Comparison of ENCODE assay signal across 9 cellular contexts in the genomic region with DNA sequence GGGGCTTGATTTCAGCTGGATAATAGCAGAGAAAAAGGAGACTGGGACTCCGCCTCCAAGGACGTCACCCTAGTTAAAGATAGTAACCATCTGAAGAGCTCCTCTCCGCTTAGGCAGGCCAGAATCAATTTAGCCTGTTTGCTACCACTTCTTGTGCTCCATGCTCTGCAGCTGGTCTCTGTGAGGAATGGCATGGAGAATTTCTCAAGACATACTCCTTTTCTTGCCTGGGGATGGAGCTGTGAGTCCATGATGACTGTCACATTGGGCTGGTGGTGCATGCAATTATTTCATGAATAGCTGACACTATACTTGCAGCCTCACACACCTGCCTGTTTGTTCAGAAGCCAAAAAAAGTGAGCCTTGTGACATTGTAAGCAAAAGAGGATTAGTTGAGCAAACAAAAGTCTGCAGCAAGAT.
DNase-seq lines count a peak whose midpoint lies in the region; TF ChIP-seq lines count a peak whose summit lies in the region.
"Had no signal": no experiment of that assay in that cellular context is flagged by ENCODE, and none has a peak within 500 bp of the region (broad histone marks: within the 10 kb centered on the region; RNA-seq: fewer than 3 reads in every experiment).

No MANE protein-coding gene starts in this region.

- POLR2A ChIA-PET in RWPE1 (lab: Yijun Ruan, JAX; ENCODE audit: low non-redundant PET) = no interaction called here

- intact Hi-C loops in thyroid gland (cut with DNase I) = loop anchor here (10.0 kb wide), 1 partner anchor 134 kb away; no protein-coding TSS in a partner anchor

- no peaks in the 10 kb centered on the region for H3K36me3 ChIP-seq in thyroid gland

- TF ChIP-seq POLR2A in thyroid gland (IDR thresholded peaks at IDR 0.05) = no peak

- H3K27me3 ChIP-seq in thyroid gland = no peaks in the 10 kb centered on the region

- peak; percentile 38 for DNase-seq in NCI-H187 treated with DMSO at 0.1 percent for 48 hours (lab: John Stamatoyannopoulos, UW)
- DNase-seq in NCI-H187 (lab: John Stamatoyannopoulos, UW) = no peak
- DNase-seq in NCI-H2107 (lab: John Stamatoyannopoulos, UW) = peak; percentile 41
- peak; percentile 48 to 52 for DNase-seq in cardiac fibroblast (ENCODE audit: low read depth in 2 of 2)
- peak; percentile 11 for DNase-seq in renal cortical epithelial cell (ENCODE audit: low read depth)
- DNase-seq in thyroid gland = no peak
- DNase-seq in RWPE1 (ENCODE audit: low spot score) = no peak
- no peak for DNase-seq in activated T-cell treated with anti-CD3 and anti-CD28 coated beads for 4 hours
- DNase-seq: activated CD4-positive, alpha-beta T cell treated with anti-CD3 and anti-CD28 coated beads, Interleukin-2, amount 50 U/mL, for 4 hours had no signal

- no peaks in the 10 kb centered on the region for H3K4me1 ChIP-seq in thyroid gland

- CTCF ChIA-PET in RWPE1 (lab: Yijun Ruan, JAX) = interaction anchor here (0.6 kb wide), 2 partner anchors 152 to 209 kb away, joined by 3 to 4 read pairs; no protein-coding TSS in a partner anchor

- no peaks in the 10 kb centered on the region for H3K9me3 ChIP-seq in thyroid gland

- H3K27ac ChIP-seq in thyroid gland = no peak overlapping the region
- no peak overlapping the region for H3K27ac ChIP-seq in RWPE1

- H3K4me3 ChIP-seq in cardiac fibroblast (replicated peaks in 1 of 2; ENCODE audit: low read depth in 2 of 2, low read length in 2 of 2) (no peak overlapping the region), thyroid gland (replicated peaks in 1 of 3) (no peak overlapping the region)

- 61 to 68% methylated on average over 3 of the region's 3 CpGs for WGBS in thyroid gland, 2 donors

- TF ChIP-seq CTCF in cardiac fibroblast (IDR thresholded peaks at IDR 0.05; ENCODE audit: low read depth, low read length) (no peak), thyroid gland (IDR thresholded peaks at IDR 0.05) (no peak), RWPE1 (conservative IDR thresholded peaks at IDR 0.05; ENCODE audit: low read depth) (no peak)

Comparison
In these comparisons a context has a peak if more than half of its experiments do, and no peak if none do; other contexts are left out.
1. DNase-seq: peak in NCI-H187 treated with DMSO at 0.1 percent for 48 hours (single experiment), NCI-H2107 (single experiment), cardiac fibroblast (2 of 2) and renal cortical epithelial cell (single experiment); none in NCI-H187 (0 of 2), thyroid gland (0 of 2), RWPE1 (single experiment) and activated T-cell treated with anti-CD3 and anti-CD28 coated beads for 4 hours (single experiment).